In genomic region chr20:33127422-33128097, GRCh38 we compare ENCODE assay signal across 3 cellular contexts.
TF ChIP-seq lines count a peak whose summit lies in the region.

No MANE protein-coding gene starts in this region.

TF ChIP-seq in A549, 52 proteins besides CTCF, POLR2A, EP300 and RAD21:
- TF ChIP-seq, protein P1, sequence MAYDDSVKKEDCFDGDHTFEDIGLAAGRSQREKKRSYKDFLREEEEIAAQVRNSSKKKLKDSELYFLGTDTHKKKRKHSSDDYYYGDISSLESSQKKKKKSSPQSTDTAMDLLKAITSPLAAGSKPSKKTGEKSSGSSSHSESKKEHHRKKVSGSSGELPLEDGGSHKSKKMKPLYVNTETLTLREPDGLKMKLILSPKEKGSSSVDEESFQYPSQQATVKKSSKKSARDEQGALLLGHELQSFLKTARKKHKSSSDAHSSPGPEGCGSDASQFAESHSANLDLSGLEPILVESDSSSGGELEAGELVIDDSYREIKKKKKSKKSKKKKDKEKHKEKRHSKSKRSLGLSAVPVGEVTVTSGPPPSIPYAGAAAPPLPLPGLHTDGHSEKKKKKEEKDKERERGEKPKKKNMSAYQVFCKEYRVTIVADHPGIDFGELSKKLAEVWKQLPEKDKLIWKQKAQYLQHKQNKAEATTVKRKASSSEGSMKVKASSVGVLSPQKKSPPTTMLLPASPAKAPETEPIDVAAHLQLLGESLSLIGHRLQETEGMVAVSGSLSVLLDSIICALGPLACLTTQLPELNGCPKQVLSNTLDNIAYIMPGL (CRISPR knock-in tag; IDR thresholded peaks at IDR 0.05; ENCODE audit: borderline replicate concordance), result no peak
- TF ChIP-seq JUNB (IDR thresholded peaks at IDR 0.05) (0 out of 2 replicates have a peak, but pooled peaks have one; percentile 17), HES2 (IDR thresholded peaks at IDR 0.05) (0 out of 2 replicates have a peak, but pooled peaks have one; percentile 42), CEBPB (IDR thresholded peaks at IDR 0.05) (peak; percentile 41 to 76; a peak in 3 of 4 replicates), ESRRA (IDR thresholded peaks at IDR 0.05; ENCODE audit: borderline replicate concordance, low read length) (no peak), ELK1 (IDR thresholded peaks at IDR 0.05; ENCODE audit: low read depth, low read length) (no peak)

TF ChIP-seq in K562, 482 proteins besides CTCF, POLR2A, EP300 and RAD21 (continued from another document):
- TF ChIP-seq ZBTB9 (CRISPR knock-in tag; IDR thresholded peaks at IDR 0.05) (no peak), SRSF1 (IDR thresholded peaks at IDR 0.05; ENCODE audit: low read depth, low read length) (no peak), MTA2 (IDR thresholded peaks at IDR 0.05; ENCODE audit: low read depth) (no peak), CEBPB (tag; IDR thresholded peaks at IDR 0.05) (0 out of 2 replicates have a peak, but pooled peaks have one; percentile 20)

TF ChIP-seq in liver, 16 proteins besides CTCF, POLR2A, EP300 and RAD21:
- TF ChIP-seq, protein P2, sequence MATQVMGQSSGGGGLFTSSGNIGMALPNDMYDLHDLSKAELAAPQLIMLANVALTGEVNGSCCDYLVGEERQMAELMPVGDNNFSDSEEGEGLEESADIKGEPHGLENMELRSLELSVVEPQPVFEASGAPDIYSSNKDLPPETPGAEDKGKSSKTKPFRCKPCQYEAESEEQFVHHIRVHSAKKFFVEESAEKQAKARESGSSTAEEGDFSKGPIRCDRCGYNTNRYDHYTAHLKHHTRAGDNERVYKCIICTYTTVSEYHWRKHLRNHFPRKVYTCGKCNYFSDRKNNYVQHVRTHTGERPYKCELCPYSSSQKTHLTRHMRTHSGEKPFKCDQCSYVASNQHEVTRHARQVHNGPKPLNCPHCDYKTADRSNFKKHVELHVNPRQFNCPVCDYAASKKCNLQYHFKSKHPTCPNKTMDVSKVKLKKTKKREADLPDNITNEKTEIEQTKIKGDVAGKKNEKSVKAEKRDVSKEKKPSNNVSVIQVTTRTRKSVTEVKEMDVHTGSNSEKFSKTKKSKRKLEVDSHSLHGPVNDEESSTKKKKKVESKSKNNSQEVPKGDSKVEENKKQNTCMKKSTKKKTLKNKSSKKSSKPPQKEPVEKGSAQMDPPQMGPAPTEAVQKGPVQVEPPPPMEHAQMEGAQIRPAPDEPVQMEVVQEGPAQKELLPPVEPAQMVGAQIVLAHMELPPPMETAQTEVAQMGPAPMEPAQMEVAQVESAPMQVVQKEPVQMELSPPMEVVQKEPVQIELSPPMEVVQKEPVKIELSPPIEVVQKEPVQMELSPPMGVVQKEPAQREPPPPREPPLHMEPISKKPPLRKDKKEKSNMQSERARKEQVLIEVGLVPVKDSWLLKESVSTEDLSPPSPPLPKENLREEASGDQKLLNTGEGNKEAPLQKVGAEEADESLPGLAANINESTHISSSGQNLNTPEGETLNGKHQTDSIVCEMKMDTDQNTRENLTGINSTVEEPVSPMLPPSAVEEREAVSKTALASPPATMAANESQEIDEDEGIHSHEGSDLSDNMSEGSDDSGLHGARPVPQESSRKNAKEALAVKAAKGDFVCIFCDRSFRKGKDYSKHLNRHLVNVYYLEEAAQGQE (IDR thresholded peaks at IDR 0.05), result peak; percentile 93
- TF ChIP-seq, protein P3, sequence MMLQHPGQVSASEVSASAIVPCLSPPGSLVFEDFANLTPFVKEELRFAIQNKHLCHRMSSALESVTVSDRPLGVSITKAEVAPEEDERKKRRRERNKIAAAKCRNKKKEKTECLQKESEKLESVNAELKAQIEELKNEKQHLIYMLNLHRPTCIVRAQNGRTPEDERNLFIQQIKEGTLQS (IDR thresholded peaks at IDR 0.05), result no peak
- TF ChIP-seq TAF1 (conservative IDR thresholded peaks at IDR 0.05) (no peak), HNF4A (conservative IDR thresholded peaks at IDR 0.05) (peak; percentile 65 to 80), YY1 (IDR thresholded peaks at IDR 0.05) (no peak), JUND (IDR thresholded peaks at IDR 0.05) (peak; percentile 55 to 88), SP1 (IDR thresholded peaks at IDR 0.05) (peak; percentile 80), ZBTB33 (IDR thresholded peaks at IDR 0.05) (peak; percentile 93), EGR1 (IDR thresholded peaks at IDR 0.05; ENCODE audit: low read depth in 2 of 2) (peak in 1 of 2 donors; percentile 83), HNF4G (IDR thresholded peaks at IDR 0.05) (no peak), GABPA (IDR thresholded peaks at IDR 0.05 in 1 of 2, conservative IDR thresholded peaks at IDR 0.05 in 1 of 2) (peak in 1 of 2 donors; percentile 46), FOXA1 (IDR thresholded peaks at IDR 0.05) (peak; percentile 94), FOXA2 (IDR thresholded peaks at IDR 0.05) (peak; percentile 97), RXRA (IDR thresholded peaks at IDR 0.05) (peak; percentile 79 to 97), NR2F2 (IDR thresholded peaks at IDR 0.05) (peak; percentile 47)
- TF ChIP-seq, protein P4, sequence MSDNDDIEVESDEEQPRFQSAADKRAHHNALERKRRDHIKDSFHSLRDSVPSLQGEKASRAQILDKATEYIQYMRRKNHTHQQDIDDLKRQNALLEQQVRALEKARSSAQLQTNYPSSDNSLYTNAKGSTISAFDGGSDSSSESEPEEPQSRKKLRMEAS (IDR thresholded peaks at IDR 0.05), result peak; percentile 87
TF ChIP-seq in liver: peak in this region for 12.
